ENCODE assay signal across 8 cellular contexts in the genomic region with DNA sequence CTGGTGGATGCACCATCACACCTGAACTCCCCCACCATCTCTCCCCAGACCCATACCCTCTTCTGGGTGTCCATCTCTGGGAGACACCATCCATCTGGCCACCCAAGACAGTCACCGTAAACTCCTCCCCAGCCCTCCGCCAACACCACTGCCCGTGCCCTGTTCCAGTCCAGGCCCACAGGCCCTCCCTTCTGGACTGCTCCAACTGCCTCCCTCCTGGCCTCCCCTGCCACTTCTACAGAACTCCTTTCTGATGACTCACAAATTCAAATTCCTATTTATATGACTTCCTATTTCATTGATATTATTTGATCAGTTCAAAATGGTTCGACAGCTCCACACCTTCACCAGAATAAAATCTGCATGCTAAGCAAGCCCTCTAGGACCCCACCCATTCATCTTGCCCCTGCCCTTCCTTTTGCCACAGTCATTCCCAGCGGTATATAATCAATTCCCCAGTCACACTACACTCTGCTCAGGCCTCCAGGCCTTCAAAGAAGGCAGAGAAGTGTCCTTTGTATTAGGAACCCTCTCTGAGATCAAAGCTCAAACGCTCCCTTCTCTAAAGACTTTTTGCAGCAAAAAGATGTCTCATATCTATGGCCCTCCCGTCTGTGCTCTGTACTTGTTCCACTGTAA. TPM values are rescaled to one million over a fixed set of nuclear protein-coding genes. Genes with fewer than 3 reads are reported as not detected.
DNase-seq lines count a peak whose midpoint lies in the region; ATAC-seq and TF ChIP-seq lines count a peak whose summit lies in the region.

No MANE protein-coding gene starts in this region.

- peaks cover 79% of the 10 kb centered on the region for H3K4me1 Mint-ChIP-seq in activated CD4-positive, alpha-beta T cell treated with anti-CD3 and anti-CD28 coated beads, Interleukin-2, amount 10 ng/mL, durations not matched to agents 24 days and 14 days

- H3K4me1 ChIP-seq in adrenal gland (replicated peaks in 1 of 2) (peaks cover 55 to 85% of the 10 kb centered on the region in 2 donors), right lobe of liver (peaks cover 4 to 84% (median 40%) of the 10 kb centered on the region in 4 donors), tibial nerve (peaks cover 0 to 93% (median 78%) of the 10 kb centered on the region in 4 donors)

- intact Hi-C loops in activated CD4-positive, alpha-beta T cell treated with anti-CD3 and anti-CD28 coated beads, Interleukin-2, amount 10 ng/mL, durations not matched to agents 24 days and 14 days (cut with micrococcal nuclease): no loop called here
- intact Hi-C loops in adrenal gland (cut with DNase I): no loop called here
- intact Hi-C loops in right lobe of liver (cut with DNase I): no loop called here

- TF ChIP-seq CTCF in adrenal gland (IDR thresholded peaks at IDR 0.05) (no peak), right lobe of liver (IDR thresholded peaks at IDR 0.05) (no peak), tibial nerve (IDR thresholded peaks at IDR 0.05) (no peak), GM20000 (IDR thresholded peaks at IDR 0.05; ENCODE audit: extremely low read depth, missing control alignments) (no peak)

- peak overlapping the region in 3 of 5 donors; percentile 37 to 94 (median 68) for H3K27ac ChIP-seq in adrenal gland
- peak overlapping the region; percentile 26 to 48 (median 29) for H3K27ac ChIP-seq in right lobe of liver
- H3K27ac ChIP-seq in tibial nerve: peak overlapping the region; percentile 9 to 90 (median 64)

- H3K4me3 ChIP-seq in adrenal gland (no peak overlapping the region), right lobe of liver (no peak overlapping the region), tibial nerve (no peak overlapping the region)

- H3K9me3 ChIP-seq in adrenal gland (replicated peaks in 1 of 3): no peaks in the 10 kb centered on the region
- H3K9me3 ChIP-seq in right lobe of liver: no peaks in the 10 kb centered on the region
- no peaks in the 10 kb centered on the region for H3K9me3 ChIP-seq in tibial nerve

- H3K9me3 Mint-ChIP-seq in activated CD4-positive, alpha-beta T cell treated with anti-CD3 and anti-CD28 coated beads, Interleukin-2, amount 10 ng/mL, durations not matched to agents 24 days and 14 days: no peaks in the 10 kb centered on the region

- peak; percentile 64 for DNase-seq in activated CD4-positive, alpha-beta T cell treated with anti-CD3 and anti-CD28 coated beads, Interleukin-2, amount 10 ng/mL, durations not matched to agents 24 days and 14 days
- no peak for DNase-seq in activated CD4-positive, alpha-beta T cell treated with anti-CD3 and anti-CD28 coated beads for 48 hours
- DNase-seq in adrenal gland (peak in 1 of 7 donors; percentile 47), right lobe of liver (no peak), tibial nerve (ENCODE audit: low spot score in 2 of 2) (no peak), NCI-H2029 (lab: John Stamatoyannopoulos, UW) (no peak), GM20000 (ENCODE audit: low spot score) (no peak), NCI-H82 treated with DMSO at 0.1 percent for 48 hours (lab: John Stamatoyannopoulos, UW; ENCODE audit: unreplicated experiment) (no peak)

- H3K36me3 Mint-ChIP-seq in activated CD4-positive, alpha-beta T cell treated with anti-CD3 and anti-CD28 coated beads, Interleukin-2, amount 10 ng/mL, durations not matched to agents 24 days and 14 days (ENCODE audit: low read depth): peaks cover 42% of the 10 kb centered on the region

- H3K4me3 Mint-ChIP-seq in activated CD4-positive, alpha-beta T cell treated with anti-CD3 and anti-CD28 coated beads, Interleukin-2, amount 10 ng/mL, durations not matched to agents 24 days and 14 days: peak overlapping the region; percentile 70

- no peaks in the 10 kb centered on the region for H3K27me3 ChIP-seq in adrenal gland
- no peaks in the 10 kb centered on the region for H3K27me3 ChIP-seq in right lobe of liver
- no peaks in the 10 kb centered on the region for H3K27me3 ChIP-seq in tibial nerve

- TF ChIP-seq EP300 in tibial nerve (IDR thresholded peaks at IDR 0.05): no peak

- no peak for ATAC-seq in right lobe of liver

- TF ChIP-seq POLR2A in adrenal gland (IDR thresholded peaks at IDR 0.05): no peak
- TF ChIP-seq POLR2A in right lobe of liver (IDR thresholded peaks at IDR 0.05): no peak
- TF ChIP-seq POLR2A in tibial nerve (IDR thresholded peaks at IDR 0.05): no peak

- H3K27me3 Mint-ChIP-seq in activated CD4-positive, alpha-beta T cell treated with anti-CD3 and anti-CD28 coated beads, Interleukin-2, amount 10 ng/mL, durations not matched to agents 24 days and 14 days: no peaks in the 10 kb centered on the region

- H3K27ac Mint-ChIP-seq in activated CD4-positive, alpha-beta T cell treated with anti-CD3 and anti-CD28 coated beads, Interleukin-2, amount 10 ng/mL, durations not matched to agents 24 days and 14 days: peak overlapping the region; percentile 92

- WGBS in adrenal gland, 4 donors: 60 to 64% (median 61%) methylated on average over 7 of the region's 7 CpGs
- WGBS in right lobe of liver (ENCODE audit: insufficient coverage, low coverage, low lambda C conversion rate, missing lambda C conversion rate): 52% methylated on average over 7 of the region's 7 CpGs
- WGBS in tibial nerve, 2 donors: 54 to 58% methylated on average over 7 of the region's 7 CpGs

- no peaks in the 10 kb centered on the region for H3K36me3 ChIP-seq in adrenal gland (replicated peaks in 1 of 2)
- no peaks in the 10 kb centered on the region for H3K36me3 ChIP-seq in right lobe of liver
- peaks cover 0 to 4% (median 0%) of the 10 kb centered on the region in 3 donors for H3K36me3 ChIP-seq in tibial nerve

RNA-seq across cellular contexts. Expression of a gene that starts 29.1 kb away (rescaled TPM):
- total RNA-seq in activated CD4-positive, alpha-beta T cell treated with anti-CD3 and anti-CD28 coated beads, Interleukin-2, amount 10 ng/mL, durations not matched to agents 24 days and 14 days: 625 and 633 TPM in 2 replicates
- total RNA-seq in adrenal gland (100 to 1,000 TPM; 294 to 427 (median 369) TPM), right lobe of liver (100 to 1,000 TPM; 168 to 435 (median 222) TPM), tibial nerve (100 to 1,000 TPM; 361 to 406 (median 386) TPM)
- polyA plus RNA-seq in adrenal gland: 100 to 1,000 TPM in 2 of 3 donors, 10 to 100 TPM in 1; 96.2 to 164 (median 133) TPM
